1 cellular context compared by ENCODE assay signal in the genomic region with DNA sequence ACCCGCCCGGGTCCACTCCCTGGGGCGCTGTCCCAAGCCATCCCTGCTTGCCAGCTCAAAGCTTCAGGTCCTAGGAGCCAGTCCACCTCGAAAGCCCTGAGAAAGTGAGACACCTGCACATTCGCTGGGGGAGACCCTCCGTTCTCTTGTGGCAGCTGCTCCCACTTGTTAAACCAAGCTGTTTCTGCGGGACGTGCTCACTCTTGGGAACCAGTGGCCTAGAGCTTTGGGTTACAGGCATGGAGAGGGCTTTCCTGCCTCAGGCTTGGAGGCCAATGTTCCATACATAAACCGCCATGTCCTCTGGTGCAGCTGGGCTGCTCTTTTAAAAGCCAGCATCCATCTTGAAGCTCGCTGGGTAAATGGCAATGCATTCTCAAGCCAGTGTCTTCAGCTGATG.
A peak's percentile ranks its signal among the peaks of the same experiment; 100 is the strongest.
TF ChIP-seq lines count a peak whose summit lies in the region.

No MANE protein-coding gene starts in this region.

TF ChIP-seq in K562, 482 proteins besides CTCF, POLR2A, EP300 and RAD21:
- TF ChIP-seq FOXA3 (CRISPR knock-in tag; conservative IDR thresholded peaks at IDR 0.05 in 1 of 2, IDR thresholded peaks at IDR 0.05 in 1 of 2) (0 out of 4 replicates have a peak, but pooled peaks of 1 of the 2 experiments have one; percentile 13), FOXJ3 (CRISPR knock-in tag; IDR thresholded peaks at IDR 0.05) (no peak), TAF7 (tag; IDR thresholded peaks at IDR 0.05) (no peak), BMI1 (IDR thresholded peaks at IDR 0.05; ENCODE audit: low read length) (no peak), SIRT6 (IDR thresholded peaks at IDR 0.05; ENCODE audit: low read depth, low read length) (no peak), YY1 (IDR thresholded peaks at IDR 0.05; ENCODE audit: borderline replicate concordance in 1 of 3, control insufficient read depth in 1 of 3, extremely low read depth in 1 of 3, insufficient read depth in 3 of 3, insufficient read length in 1 of 3, insufficient replicate concordance in 2 of 3, low read depth in 1 of 3, low read length in 2 of 3) (no peak)
TF ChIP-seq in K562: peak in this region for 1.
